21 cellular contexts compared by ENCODE assay signal in the genomic region with DNA sequence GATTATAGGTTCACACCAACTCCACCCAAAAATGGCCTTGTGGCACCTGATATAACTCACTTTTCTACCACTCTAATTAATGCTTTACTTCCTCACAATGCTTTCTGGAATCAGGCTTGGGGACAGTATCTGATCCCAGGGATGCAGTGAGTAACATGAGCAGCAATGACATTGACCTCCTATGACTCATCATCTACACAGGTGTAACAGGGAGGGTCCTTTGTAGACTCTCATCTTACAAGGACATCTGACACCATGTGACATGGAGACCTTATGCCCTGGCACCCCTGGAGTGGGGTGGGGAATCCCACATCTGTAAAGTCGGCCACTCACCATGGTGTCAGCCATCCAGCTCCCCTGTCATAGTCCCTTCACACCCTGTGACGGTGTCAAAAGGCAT.
"Had no signal": no experiment of that assay in that cellular context is flagged by ENCODE, and none has a peak within 500 bp of the region (broad histone marks: within the 10 kb centered on the region; RNA-seq: fewer than 3 reads in every experiment).

No MANE protein-coding gene starts in this region.

- H3K27me3 Mint-ChIP-seq: activated CD4-positive, alpha-beta T cell treated with anti-CD3 and anti-CD28 coated beads, Interleukin-2, amount 10 ng/mL, durations not matched to agents 24 days and 14 days; activated naive CD8-positive, alpha-beta T cell treated with anti-CD3 and anti-CD28 coated beads, Interleukin-2, amount 10 ng/mL, durations not matched to agents 7 days and 5 days had no signal

- H3K4me1 Mint-ChIP-seq: activated CD4-positive, alpha-beta T cell treated with anti-CD3 and anti-CD28 coated beads, Interleukin-2, amount 10 ng/mL, durations not matched to agents 24 days and 14 days; activated naive CD8-positive, alpha-beta T cell treated with anti-CD3 and anti-CD28 coated beads, Interleukin-2, amount 10 ng/mL, durations not matched to agents 7 days and 5 days; brain; endodermal cell had no signal

- H3K9me3 ChIP-seq: left lung, tibial nerve had no signal

- H3K27ac Mint-ChIP-seq: activated CD4-positive, alpha-beta T cell treated with anti-CD3 and anti-CD28 coated beads, Interleukin-2, amount 10 ng/mL, durations not matched to agents 24 days and 14 days; activated CD8-positive, alpha-beta T cell treated with anti-CD3 and anti-CD28 coated beads for 36 hours; activated naive CD8-positive, alpha-beta T cell treated with anti-CD3 and anti-CD28 coated beads, Interleukin-2, amount 10 ng/mL, durations not matched to agents 7 days and 5 days; activated T-helper 2 cell treated with anti-CD3 and anti-CD28 coated beads, Interferon-gamma antibody, Interleukin-2, Interleukin-4, amounts not matched to agents 10 μg/mL and 5 μg/mL and 100 μg/mL, durations not matched to agents 14 hours and 24 hours and 36 hours; brain; endodermal cell; nephron progenitor cell had no signal

- ATAC-seq: activated CD8-positive, alpha-beta T cell treated with anti-CD3 and anti-CD28 coated beads for 36 hours; left lung; stimulated activated naive CD8-positive, alpha-beta T cell treated with anti-CD3 and anti-CD28 coated beads, Interleukin-15, Interleukin-2, amounts not matched to agents 100 U/mL and 50 U/mL, for 24 hours had no signal

- H3K36me3 ChIP-seq: left lung, tibial nerve had no signal

- H3K4me3 ChIP-seq: left lung, tibial nerve had no signal

- H3K4me3 Mint-ChIP-seq: activated CD4-positive, alpha-beta T cell treated with anti-CD3 and anti-CD28 coated beads, Interleukin-2, amount 10 ng/mL, durations not matched to agents 24 days and 14 days; activated CD8-positive, alpha-beta T cell treated with anti-CD3 and anti-CD28 coated beads for 36 hours; activated naive CD8-positive, alpha-beta T cell treated with anti-CD3 and anti-CD28 coated beads, Interleukin-2, amount 10 ng/mL, durations not matched to agents 7 days and 5 days; brain; endodermal cell; nephron progenitor cell had no signal

- DNase-seq: activated CD4-positive, alpha-beta T cell treated with anti-CD3 and anti-CD28 coated beads, Interleukin-2, amount 10 ng/mL, durations not matched to agents 24 days and 14 days; activated CD8-positive, alpha-beta T cell treated with anti-CD3 and anti-CD28 coated beads for 36 hours; activated naive CD4-positive, alpha-beta T cell treated with Interleukin-2 at 50 U/mL for 16 hours; activated naive CD8-positive, alpha-beta T cell treated with anti-CD3 and anti-CD28 coated beads, Interleukin-2, amount 10 ng/mL, durations not matched to agents 7 days and 5 days; activated T-cell treated with anti-CD3 and anti-CD28 coated beads, Interleukin-2, amount 50 U/mL, for 1 hour; caudate nucleus; endodermal cell; foreskin fibroblast; hippocampal formation; islet precursor cell; left lung; midbrain; nephron progenitor cell; nucleus accumbens; retina; stimulated activated CD4-positive, alpha-beta T cell treated with anti-CD3 and anti-CD28 coated beads, Interleukin-2, amount 100 ng/mL, for 24 hours; stimulated activated naive CD8-positive, alpha-beta T cell treated with anti-CD3 and anti-CD28 coated beads, Interleukin-15, Interleukin-2, amounts not matched to agents 100 U/mL and 50 U/mL, for 24 hours; substantia nigra had no signal

- H3K36me3 Mint-ChIP-seq: activated naive CD8-positive, alpha-beta T cell treated with anti-CD3 and anti-CD28 coated beads, Interleukin-2, amount 10 ng/mL, durations not matched to agents 7 days and 5 days; brain had no signal

- H3K9me3 Mint-ChIP-seq: activated CD4-positive, alpha-beta T cell treated with anti-CD3 and anti-CD28 coated beads, Interleukin-2, amount 10 ng/mL, durations not matched to agents 24 days and 14 days; activated CD8-positive, alpha-beta T cell treated with anti-CD3 and anti-CD28 coated beads for 36 hours; activated naive CD8-positive, alpha-beta T cell treated with anti-CD3 and anti-CD28 coated beads, Interleukin-2, amount 10 ng/mL, durations not matched to agents 7 days and 5 days; activated T-helper 2 cell treated with anti-CD3 and anti-CD28 coated beads, Interferon-gamma antibody, Interleukin-2, Interleukin-4, amounts not matched to agents 10 μg/mL and 5 μg/mL and 100 μg/mL, durations not matched to agents 14 hours and 24 hours and 36 hours; brain; endodermal cell; nephron progenitor cell had no signal

- H3K4me1 ChIP-seq: tibial nerve had no signal
